ENCODE assay signal across 1 cellular context in genomic region chr3:112990672-112991602, GRCh38.
A peak's percentile ranks its signal among the peaks of the same experiment; 100 is the strongest.
TF ChIP-seq lines count a peak whose summit lies in the region.

GTPBP8 (plus strand) TSS chr3:112990984; CDS start chr3:112991000, 16 bp downstream.

TF ChIP-seq in K562, 482 proteins besides CTCF, POLR2A, EP300 and RAD21 (continued from another document and continues in another):
- TF ChIP-seq ZMIZ1 (IDR thresholded peaks at IDR 0.05; ENCODE audit: low read depth in 2 of 2, low read length in 2 of 2): peak in 1 of 2 experiments; percentile 28; a peak in 1 of 4 replicates
- TF ChIP-seq NFIC (IDR thresholded peaks at IDR 0.05): peak; percentile 22; the same call in 1 of the 2 replicates
- no peak for TF ChIP-seq FOXO4 (CRISPR knock-in tag; IDR thresholded peaks at IDR 0.05)
- no peak for TF ChIP-seq ZNF445 (CRISPR knock-in tag; IDR thresholded peaks at IDR 0.05; ENCODE audit: low read depth)
- TF ChIP-seq STAT6 (CRISPR knock-in tag; IDR thresholded peaks at IDR 0.05): no peak
- TF ChIP-seq ZNF263 (CRISPR knock-in tag; IDR thresholded peaks at IDR 0.05; ENCODE audit: borderline replicate concordance): no peak; the same call in 1 of the 2 replicates
- peak; percentile 97 for TF ChIP-seq PHF8 (IDR thresholded peaks at IDR 0.05; ENCODE audit: borderline replicate concordance, low read length)
- TF ChIP-seq TRIM24 (IDR thresholded peaks at IDR 0.05): peak in 1 of 2 experiments; percentile 56; a peak in 1 of 4 replicates
- TF ChIP-seq GTF2A2 (tag; IDR thresholded peaks at IDR 0.05): no peak
- TF ChIP-seq BRCA1 (IDR thresholded peaks at IDR 0.05): no peak
- no peak for TF ChIP-seq BRCA1 (CRISPR knock-in tag; IDR thresholded peaks at IDR 0.05)
- no peak for TF ChIP-seq COPS2 (conservative IDR thresholded peaks at IDR 0.05)
- no peak for TF ChIP-seq MTA2 (IDR thresholded peaks at IDR 0.05; ENCODE audit: low read depth)
- TF ChIP-seq SMAD2 (IDR thresholded peaks at IDR 0.05; ENCODE audit: low read depth, low read length): no peak
- no peak for TF ChIP-seq ZNF124 (CRISPR knock-in tag; IDR thresholded peaks at IDR 0.05)
- no peak for TF ChIP-seq ELF4 (CRISPR knock-in tag; IDR thresholded peaks at IDR 0.05)
- TF ChIP-seq POLR2H (tag; IDR thresholded peaks at IDR 0.05; ENCODE audit: low read depth): peak; percentile 85
- no peak for TF ChIP-seq ZNF324 (CRISPR knock-in tag; IDR thresholded peaks at IDR 0.05)
- TF ChIP-seq ZNF146 (CRISPR knock-in tag; IDR thresholded peaks at IDR 0.05; ENCODE audit: unreplicated experiment): no peak
- no peak for TF ChIP-seq IRF9 (tag; IDR thresholded peaks at IDR 0.05)
- TF ChIP-seq DEAF1 (CRISPR knock-in tag; IDR thresholded peaks at IDR 0.05): no peak
- no peak for TF ChIP-seq YBX1 (IDR thresholded peaks at IDR 0.05)
- TF ChIP-seq ZC3H4 (CRISPR knock-in tag; IDR thresholded peaks at IDR 0.05; ENCODE audit: borderline replicate concordance): no peak
- TF ChIP-seq SMARCB1 (IDR thresholded peaks at IDR 0.05; ENCODE audit: insufficient read length, low read depth): no peak
- TF ChIP-seq BRD4 (IDR thresholded peaks at IDR 0.05): no peak
- peak; percentile 92 for TF ChIP-seq SUPT5H (IDR thresholded peaks at IDR 0.05)
- TF ChIP-seq RBM34 (IDR thresholded peaks at IDR 0.05; ENCODE audit: borderline replicate concordance, insufficient read depth, low read length): no peak
- no peak for TF ChIP-seq ZKSCAN8 (CRISPR knock-in tag; IDR thresholded peaks at IDR 0.05)
- peak; percentile 90 for TF ChIP-seq CREM (IDR thresholded peaks at IDR 0.05; ENCODE audit: low read depth)
- no peak for TF ChIP-seq RFX1 (IDR thresholded peaks at IDR 0.05)
- no peak for TF ChIP-seq ZKSCAN3 (CRISPR knock-in tag; IDR thresholded peaks at IDR 0.05)
- TF ChIP-seq SRF (CRISPR knock-in tag; IDR thresholded peaks at IDR 0.05): peak in 1 of 2 experiments; percentile 47; a peak in 2 of 4 replicates
- peak; percentile 69 for TF ChIP-seq ETV1 (tag; conservative IDR thresholded peaks at IDR 0.05; ENCODE audit: low read depth)
- no peak for TF ChIP-seq ZNF354B (CRISPR knock-in tag; IDR thresholded peaks at IDR 0.05)
- TF ChIP-seq PTBP1 (IDR thresholded peaks at IDR 0.05; ENCODE audit: low read depth, low read length): no peak
- TF ChIP-seq LARP7 (IDR thresholded peaks at IDR 0.05): no peak
- no peak for TF ChIP-seq SRSF9 (IDR thresholded peaks at IDR 0.05; ENCODE audit: borderline replicate concordance, low read depth, low read length)
- no peak for TF ChIP-seq ARHGAP35 (IDR thresholded peaks at IDR 0.05; ENCODE audit: partially characterized antibody)
- TF ChIP-seq ATF3 (IDR thresholded peaks at IDR 0.05): peak; percentile 16; the same call in 1 of the 2 replicates
- TF ChIP-seq ATF3 (CRISPR knock-in tag; conservative IDR thresholded peaks at IDR 0.05): no peak
- peak; percentile 74; the same call in 1 of the 2 replicates for TF ChIP-seq PML (IDR thresholded peaks at IDR 0.05; ENCODE audit: low read length)
- no peak for TF ChIP-seq HNRNPL (IDR thresholded peaks at IDR 0.05; ENCODE audit: low read depth, low read length)
- TF ChIP-seq SMAD4 (CRISPR knock-in tag; conservative IDR thresholded peaks at IDR 0.05): 0 out of 2 replicates have a peak, but pooled peaks have one; percentile 40
- no peak for TF ChIP-seq NCOA2 (IDR thresholded peaks at IDR 0.05; ENCODE audit: partially characterized antibody in 2 of 2)
- TF ChIP-seq TFAP4 (CRISPR knock-in tag; IDR thresholded peaks at IDR 0.05; ENCODE audit: borderline replicate concordance): peak; percentile 62; the same call in 1 of the 2 replicates
- TF ChIP-seq RNF2 (IDR thresholded peaks at IDR 0.05): no peak
- peak; percentile 27 to 73; a peak in 2 of 4 replicates for TF ChIP-seq MNT (conservative IDR thresholded peaks at IDR 0.05)
- peak; percentile 47 for TF ChIP-seq MEIS2 (IDR thresholded peaks at IDR 0.05; ENCODE audit: partially characterized antibody)
- TF ChIP-seq KLF6 (CRISPR knock-in tag; IDR thresholded peaks at IDR 0.05; ENCODE audit: borderline replicate concordance): no peak
- no peak for TF ChIP-seq SP2 (IDR thresholded peaks at IDR 0.05; ENCODE audit: extremely low read depth, low read depth, low read length, poor library complexity, severe bottlenecking)
- no peak for TF ChIP-seq E2F8 (IDR thresholded peaks at IDR 0.05; ENCODE audit: low read depth, partially characterized antibody)
- no peak for TF ChIP-seq MCM3 (IDR thresholded peaks at IDR 0.05)
- peak; percentile 69; the same call in 1 of the 2 replicates for TF ChIP-seq MTA3 (IDR thresholded peaks at IDR 0.05; ENCODE audit: borderline replicate concordance)
